ENCODE assay signal across 14 cellular contexts in the genomic region with DNA sequence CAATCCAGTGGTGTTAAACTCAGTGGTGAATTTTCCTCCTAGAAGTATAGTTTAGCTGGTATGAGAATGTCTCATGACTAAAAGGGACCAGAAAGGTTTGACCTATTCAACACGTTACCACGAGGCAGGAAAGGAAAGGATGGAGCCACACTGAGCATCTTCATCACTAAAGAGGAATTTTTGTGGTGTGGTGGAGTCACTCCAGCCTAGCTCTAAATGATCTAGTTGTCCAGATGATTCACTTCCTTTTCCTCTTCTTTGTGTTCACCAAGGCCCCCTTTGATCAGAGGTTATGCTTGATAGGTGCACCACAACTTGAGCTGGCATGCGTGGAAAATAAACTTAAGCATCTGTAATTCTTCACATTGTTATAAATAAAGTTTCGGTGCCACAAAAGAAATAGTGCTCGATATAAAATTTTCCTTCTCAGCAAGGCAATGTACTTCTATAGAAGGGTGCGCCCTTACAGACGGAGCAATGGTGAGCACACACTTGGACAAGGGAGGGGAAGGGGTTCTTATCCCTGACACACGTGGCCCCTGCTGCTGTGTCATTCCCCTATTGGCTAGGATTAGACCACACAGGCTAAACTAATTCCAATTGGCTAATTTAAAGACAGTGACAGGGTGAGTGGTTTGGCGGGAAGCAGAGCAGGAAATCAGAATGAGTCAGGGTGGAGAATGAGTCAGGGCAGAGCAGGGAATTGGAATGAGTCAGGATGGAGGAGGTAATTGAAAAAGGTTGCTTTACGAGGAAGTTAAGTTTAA.
DNase-seq lines count a peak whose midpoint lies in the region; TF ChIP-seq lines count a peak whose summit lies in the region.
"Had no signal": no experiment of that assay in that cellular context is flagged by ENCODE, and none has a peak within 500 bp of the region (broad histone marks: within the 10 kb centered on the region; RNA-seq: fewer than 3 reads in every experiment).

No MANE protein-coding gene starts in this region.

- no peak for TF ChIP-seq POLR2A in suprapubic skin (IDR thresholded peaks at IDR 0.05)

- H3K36me3 Mint-ChIP-seq in mesothelial cell of epicardium: no peaks in the 10 kb centered on the region

- H3K27ac Mint-ChIP-seq in mesothelial cell of epicardium: no peak overlapping the region

- peaks cover 8% of the 10 kb centered on the region for H3K9me3 Mint-ChIP-seq in mesothelial cell of epicardium

- no peaks in the 10 kb centered on the region for H3K36me3 ChIP-seq in suprapubic skin
- H3K36me3 ChIP-seq: uterus had no signal

- 69% methylated on average over 10 of the region's 10 CpGs for WGBS in suprapubic skin

- TF ChIP-seq EP300 in suprapubic skin (IDR thresholded peaks at IDR 0.05): no peak

- no peaks in the 10 kb centered on the region for H3K27me3 Mint-ChIP-seq in mesothelial cell of epicardium (ENCODE audit: low read depth)

- DNase-seq in A172 (ENCODE audit: low spot score) (peak; percentile 100), H4 (ENCODE audit: low spot score) (peak; percentile 95), SW 1271 (lab: John Stamatoyannopoulos, UW) (peak; percentile 55 to 86), fibroblast of pulmonary artery (ENCODE audit: low read depth) (peak; percentile 93), mesothelial cell of epicardium (ENCODE audit: low spot score in 2 of 2, unreplicated experiment in 2 of 2) (no peak), suprapubic skin (ENCODE audit: low spot score in 2 of 2) (no peak), NCI-H1417 (lab: John Stamatoyannopoulos, UW) (no peak), NCI-H146 treated with DMSO at 0.1 percent for 48 hours (lab: John Stamatoyannopoulos, UW; ENCODE audit: unreplicated experiment) (no peak)
- DNase-seq: body of pancreas, DMS79, kidney, SHP77, uterus had no signal

- no peaks in the 10 kb centered on the region for H3K9me3 ChIP-seq in suprapubic skin
- H3K9me3 ChIP-seq: body of pancreas, uterus had no signal

- H3K4me1 ChIP-seq in suprapubic skin: no peaks in the 10 kb centered on the region
- H3K4me1 ChIP-seq: body of pancreas, uterus had no signal

- H3K27me3 ChIP-seq in suprapubic skin: no peaks in the 10 kb centered on the region
- H3K27me3 ChIP-seq: body of pancreas, uterus had no signal

- no peak overlapping the region for H3K4me3 Mint-ChIP-seq in mesothelial cell of epicardium

- no peak overlapping the region for H3K4me3 ChIP-seq in fibroblast of pulmonary artery (replicated peaks; ENCODE audit: low read depth, low read length)
- H3K4me3 ChIP-seq in suprapubic skin: no peak overlapping the region
- H3K4me3 ChIP-seq: body of pancreas, skin epidermis, uterus had no signal

- no peaks in the 10 kb centered on the region for H3K4me1 Mint-ChIP-seq in mesothelial cell of epicardium

- H3K27ac ChIP-seq in suprapubic skin: no peak overlapping the region
- H3K27ac ChIP-seq: body of pancreas, uterus had no signal

- TF ChIP-seq CTCF in fibroblast of pulmonary artery (IDR thresholded peaks at IDR 0.05; ENCODE audit: low read length, missing control alignments): no peak
- no peak for TF ChIP-seq CTCF in mesothelial cell of epicardium (IDR thresholded peaks at IDR 0.05; ENCODE audit: unreplicated experiment)
- no peak for TF ChIP-seq CTCF in suprapubic skin (IDR thresholded peaks at IDR 0.05)

Comparison
In these comparisons a context has a peak if more than half of its experiments do, and no peak if none do; other contexts are left out.
1. DNase-seq: peak in A172 (single experiment), H4 (single experiment), SW 1271 (2 of 2) and fibroblast of pulmonary artery (single experiment); none in mesothelial cell of epicardium (0 of 2), suprapubic skin (0 of 2), NCI-H1417 (0 of 3) and NCI-H146 treated with DMSO at 0.1 percent for 48 hours (single experiment).